Comparison of ENCODE assay signal across 33 cellular contexts in genomic region chr14:70014696-70015095, GRCh38.
"Had no signal": no experiment of that assay in that cellular context is flagged by ENCODE, and none has a peak within 500 bp of the region (broad histone marks: within the 10 kb centered on the region; RNA-seq: fewer than 3 reads in every experiment).

No MANE protein-coding gene starts in this region.

- H3K27ac ChIP-seq: ascending aorta, breast epithelium, coronary artery, dorsolateral prefrontal cortex, WERI-Rb-1 had no signal

- H3K27me3 Mint-ChIP-seq: brain; dendritic cell treated with granulocyte-macrophage colony-stimulating factor and Interleukin-4, amounts not matched to agents 40 ng/mL and 50 ng/mL, for 4 days had no signal

- H3K36me3 Mint-ChIP-seq: activated CD8-positive, alpha-beta memory T cell treated with anti-CD3 and anti-CD28 coated beads, Interleukin-2, amount 10 ng/mL, durations not matched to agents 7 days and 5 days; activated naive CD4-positive, alpha-beta T cell treated with anti-CD3 and anti-CD28 coated beads, Interleukin-2, amount 10 ng/mL, durations not matched to agents 7 days and 5 days; activated naive CD4-positive, alpha-beta T cell treated with anti-CD3 and anti-CD28 coated beads, Interleukin-2, amount 50 U/mL, for 72 hours; activated naive CD8-positive, alpha-beta T cell treated with anti-CD3 and anti-CD28 coated beads, Interleukin-2, amount 10 ng/mL, durations not matched to agents 7 days and 5 days had no signal

- ATAC-seq: activated CD4-positive, CD25-positive, alpha-beta regulatory T cell treated with anti-CD3 and anti-CD28 coated beads, Interleukin-2, amount 50 U/mL, for 24 hours; activated CD8-positive, alpha-beta memory T cell treated with anti-CD3 and anti-CD28 coated beads, Interleukin-2, amount 10 ng/mL, durations not matched to agents 7 days and 5 days; activated CD8-positive, alpha-beta T cell treated with anti-CD3 and anti-CD28 coated beads for 36 hours; activated naive CD4-positive, alpha-beta T cell treated with anti-CD3 and anti-CD28 coated beads, Interleukin-2, amount 50 U/mL, for 72 hours; esophagus mucosa; T-helper 17 cell had no signal

- H3K4me1 Mint-ChIP-seq: central memory CD8-positive, alpha-beta T cell had no signal

- H3K9me3 ChIP-seq: ascending aorta, breast epithelium had no signal

- H3K4me3 Mint-ChIP-seq: activated B cell treated with CpG ODN at 0.5 μM for 24 hours; activated CD8-positive, alpha-beta memory T cell treated with anti-CD3 and anti-CD28 coated beads, Interleukin-2, amount 10 ng/mL, durations not matched to agents 7 days and 5 days; activated CD8-positive, alpha-beta T cell treated with anti-CD3 and anti-CD28 coated beads for 36 hours; activated naive CD4-positive, alpha-beta T cell treated with anti-CD3 and anti-CD28 coated beads, Interleukin-2, amount 10 ng/mL, durations not matched to agents 7 days and 5 days; activated naive CD8-positive, alpha-beta T cell treated with anti-CD3 and anti-CD28 coated beads, Interleukin-2, amount 10 ng/mL, durations not matched to agents 7 days and 5 days; brain; central memory CD8-positive, alpha-beta T cell; dendritic cell treated with granulocyte-macrophage colony-stimulating factor and Interleukin-4, amounts not matched to agents 40 ng/mL and 50 ng/mL, for 4 days; endodermal cell; T-helper 17 cell; T-helper 2 cell treated with Interferon-gamma antibody and Interleukin-4, amounts not matched to agents 5 μg/mL and 100 μg/mL, for 36 hours had no signal

- FAIRE-seq: frontal cortex had no signal

- H3K27me3 ChIP-seq: ascending aorta, breast epithelium had no signal

- H3K36me3 ChIP-seq: ascending aorta, breast epithelium, WERI-Rb-1 had no signal

- H3K9me3 Mint-ChIP-seq: activated B cell treated with CpG ODN at 0.5 μM for 24 hours; activated CD8-positive, alpha-beta T cell treated with anti-CD3 and anti-CD28 coated beads for 36 hours; activated naive CD4-positive, alpha-beta T cell treated with anti-CD3 and anti-CD28 coated beads, Interleukin-2, amount 10 ng/mL, durations not matched to agents 7 days and 5 days; activated naive CD4-positive, alpha-beta T cell treated with anti-CD3 and anti-CD28 coated beads, Interleukin-2, amount 50 U/mL, for 72 hours; activated naive CD8-positive, alpha-beta T cell treated with anti-CD3 and anti-CD28 coated beads, Interleukin-2, amount 10 ng/mL, durations not matched to agents 7 days and 5 days; central memory CD8-positive, alpha-beta T cell; dendritic cell treated with granulocyte-macrophage colony-stimulating factor and Interleukin-4, amounts not matched to agents 40 ng/mL and 50 ng/mL, for 4 days; endodermal cell; T-helper 2 cell treated with Interferon-gamma antibody and Interleukin-4, amounts not matched to agents 5 μg/mL and 100 μg/mL, for 36 hours had no signal

- H3K4me3 ChIP-seq: ascending aorta, breast epithelium, coronary artery, dorsolateral prefrontal cortex had no signal

- H3K27ac Mint-ChIP-seq: activated B cell treated with CpG ODN at 0.5 μM for 24 hours; activated CD8-positive, alpha-beta memory T cell treated with anti-CD3 and anti-CD28 coated beads, Interleukin-2, amount 10 ng/mL, durations not matched to agents 7 days and 5 days; activated CD8-positive, alpha-beta T cell treated with anti-CD3 and anti-CD28 coated beads for 36 hours; activated naive CD4-positive, alpha-beta T cell treated with anti-CD3 and anti-CD28 coated beads, Interleukin-2, amount 10 ng/mL, durations not matched to agents 7 days and 5 days; activated naive CD4-positive, alpha-beta T cell treated with anti-CD3 and anti-CD28 coated beads, Interleukin-2, amount 50 U/mL, for 72 hours; activated naive CD8-positive, alpha-beta T cell treated with anti-CD3 and anti-CD28 coated beads, Interleukin-2, amount 10 ng/mL, durations not matched to agents 7 days and 5 days; endodermal cell; T-helper 17 cell; T-helper 2 cell treated with Interferon-gamma antibody and Interleukin-4, amounts not matched to agents 5 μg/mL and 100 μg/mL, for 36 hours had no signal

- DNase-seq: activated B cell treated with CpG ODN at 0.5 μM for 24 hours; activated CD4-positive, alpha-beta T cell treated with anti-CD3 and anti-CD28 coated beads for 48 hours; activated CD4-positive, alpha-beta T cell treated with anti-CD3 and anti-CD28 coated beads, Interleukin-2, amount 50 U/mL, for 1 hour; activated CD4-positive, alpha-beta T cell treated with anti-CD3 and anti-CD28 coated beads, Interleukin-2, amount 50 U/mL, for 48 hours; activated CD8-positive, alpha-beta memory T cell treated with anti-CD3 and anti-CD28 coated beads, Interleukin-2, amount 10 ng/mL, durations not matched to agents 7 days and 5 days; activated CD8-positive, alpha-beta memory T cell treated with anti-CD3 and anti-CD28 coated beads, Interleukin-2, amount 50 U/mL, for 4 hours; activated CD8-positive, alpha-beta T cell treated with anti-CD3 and anti-CD28 coated beads for 36 hours; activated gamma-delta T cell; activated naive CD4-positive, alpha-beta T cell; activated naive CD4-positive, alpha-beta T cell treated with anti-CD3 and anti-CD28 coated beads, Interleukin-2, amount 10 ng/mL, durations not matched to agents 7 days and 5 days; activated naive CD8-positive, alpha-beta T cell treated with anti-CD3 and anti-CD28 coated beads, Interleukin-2, amount 10 ng/mL, durations not matched to agents 7 days and 5 days; activated T-cell treated with anti-CD3 and anti-CD28 coated beads, Interleukin-2, amount 50 U/mL, for 1 hour; activated T-cell treated with anti-CD3 and anti-CD28 coated beads, Interleukin-2, amount 50 U/mL, for 48 hours; dorsolateral prefrontal cortex; effector memory CD4-positive, alpha-beta T cell; endodermal cell; foreskin fibroblast; head of caudate nucleus; T-helper 1 cell; T-helper 17 cell; T1000; WERI-Rb-1 had no signal
